Comparison of ENCODE assay signal across 18 cellular contexts in genomic region chr5:134000116-134000515, GRCh38. TPM values are rescaled to one million over a fixed set of nuclear protein-coding genes. Genes with fewer than 3 reads are reported as not detected.
A peak's percentile ranks its signal among the peaks of the same experiment; 100 is the strongest.
DNase-seq lines count a peak whose midpoint lies in the region; ATAC-seq, FAIRE-seq and TF ChIP-seq lines count a peak whose summit lies in the region.
"Had no signal": no experiment of that assay in that cellular context is flagged by ENCODE, and none has a peak within 500 bp of the region (broad histone marks: within the 10 kb centered on the region; RNA-seq: fewer than 3 reads in every experiment).

No MANE protein-coding gene starts in this region.

- H2BK120ac ChIP-seq in H1 (replicated peaks; ENCODE audit: low read depth, low read length): no peak overlapping the region

- H3K4me3 ChIP-seq in OCI-LY1 (ENCODE audit: low read depth, low read length, poor library complexity, severe bottlenecking) (no peak overlapping the region), H1 (ENCODE audit: extremely low read depth in 1 of 4, insufficient read depth in 2 of 4, low read depth in 3 of 4, low read length in 4 of 4) (no peak overlapping the region), lower leg skin (ENCODE audit: low read depth, poor library complexity, severe bottlenecking) (no peak overlapping the region)
- H3K4me3 ChIP-seq: skin epidermis, suprapubic skin had no signal

- no peak overlapping the region for H3K18ac ChIP-seq in H1 (ENCODE audit: extremely low read depth, low read length)

- H3K4me3 Mint-ChIP-seq in activated T-cell treated with anti-CD3 and anti-CD28 coated beads, Interleukin-2, amount 50 U/mL, for 24 hours: no peak overlapping the region

- no peak overlapping the region for H3K23ac ChIP-seq in H1 (ENCODE audit: insufficient read length)

- no peaks in the 10 kb centered on the region for H3K27me3 Mint-ChIP-seq in activated T-cell treated with anti-CD3 and anti-CD28 coated beads, Interleukin-2, amount 50 U/mL, for 24 hours

- H3K36me3 ChIP-seq in OCI-LY1 (ENCODE audit: insufficient read depth, low read length) (peaks cover 29% of the 10 kb centered on the region), H1 (ENCODE audit: control insufficient read depth in 2 of 4, insufficient read depth in 4 of 4, low read length in 3 of 4) (no peaks in the 10 kb centered on the region; a peak in 1 of 8 replicates)

- H3F3A ChIP-seq in OCI-LY1 (ENCODE audit: insufficient read depth, low read length): no peaks in the 10 kb centered on the region

- H3K9me3 ChIP-seq in OCI-LY1 (ENCODE audit: low read length) (no peaks in the 10 kb centered on the region), H1 (ENCODE audit: insufficient read depth in 2 of 2, low read depth in 1 of 2, low read length in 1 of 2) (no peaks in the 10 kb centered on the region)
- H3K9me3 ChIP-seq: suprapubic skin had no signal

- H3K4me1 Mint-ChIP-seq in activated T-cell treated with anti-CD3 and anti-CD28 coated beads, Interleukin-2, amount 50 U/mL, for 24 hours (ENCODE audit: low read depth): peaks cover 70% of the 10 kb centered on the region

- H3K79me1 ChIP-seq in H1 (ENCODE audit: low read depth, low read length): peaks cover 19% of the 10 kb centered on the region

- H2BK20ac ChIP-seq in H1 (ENCODE audit: low read length): no peak overlapping the region

- no peak overlapping the region for H3K4ac ChIP-seq in H1 (replicated peaks; ENCODE audit: insufficient read length, low read depth, low read length)

- intact Hi-C loops in posterior vena cava (cut with DNase I): no loop called here
- intact Hi-C loops in lower leg skin (cut with DNase I; ENCODE audit: low total_unique reads): no loop called here

- H3K4me1 ChIP-seq in OCI-LY1 (ENCODE audit: insufficient read depth, low read length, severe bottlenecking): peaks cover 68% of the 10 kb centered on the region
- H3K4me1 ChIP-seq in H1 (replicated peaks in 1 of 4; ENCODE audit: control insufficient read depth in 3 of 4, insufficient read depth in 4 of 4, low read length in 3 of 4): peaks cover 7 to 28% (median 19%) of the 10 kb centered on the region in 4 experiments

- H3K4me2 ChIP-seq in OCI-LY1 (ENCODE audit: low read length): 0 out of 2 replicates have a peak overlapping the region, but pooled peaks have one; percentile 1
- no peak overlapping the region for H3K4me2 ChIP-seq in H1 (ENCODE audit: insufficient read depth in 1 of 2, low read depth in 2 of 2, low read length in 2 of 2)

- POLR2A ChIA-PET in H1 (lab: Charles Lee; ENCODE audit: partially characterized antibody): interaction anchor here (0.9 kb wide), 1 partner anchor 8 kb away, joined by 3 read pairs; no protein-coding TSS in a partner anchor

- H3K9ac ChIP-seq in OCI-LY1 (ENCODE audit: low read length) (no peak overlapping the region), H1 (replicated peaks in 1 of 4; ENCODE audit: extremely low read depth in 1 of 4, low read depth in 3 of 4, low read length in 3 of 4) (no peak overlapping the region)

- no peak overlapping the region for H3K56ac ChIP-seq in H1 (replicated peaks; ENCODE audit: insufficient read length, low read depth, low read length)

- peak overlapping the region; percentile 14 for H3K27ac Mint-ChIP-seq in activated T-cell treated with anti-CD3 and anti-CD28 coated beads, Interleukin-2, amount 50 U/mL, for 24 hours

- TF ChIP-seq POLR2A in H1 (IDR thresholded peaks at IDR 0.05; ENCODE audit: control extremely low read depth in 1 of 2, low read depth in 2 of 2, low read length in 2 of 2) (no peak; a peak in 1 of 3 replicates), lower leg skin (IDR thresholded peaks at IDR 0.05) (no peak)

- no peak for ATAC-seq in GM21390 (IDR thresholded peaks at IDR 0.05; ENCODE audit: unreplicated experiment)

- no peak for DNase-seq in activated T-cell treated with anti-CD3 and anti-CD28 coated beads, Interleukin-2, amount 50 U/mL, for 24 hours
- DNase-seq in activated T-cell treated with anti-CD3 and anti-CD28 coated beads, Interleukin-2, amount 50 U/mL, for 1 hour: no peak
- no peak for DNase-seq in H1 (ENCODE audit: low read depth in 1 of 2, low spot score in 2 of 2)
- peak; percentile 65 for DNase-seq in posterior vena cava (ENCODE audit: low spot score)
- no peak for DNase-seq in lower leg skin (ENCODE audit: low spot score in 2 of 2)
- no peak for DNase-seq in NCI-H82 treated with DMSO at 0.1 percent for 48 hours (lab: John Stamatoyannopoulos, UW; ENCODE audit: unreplicated experiment)
- DNase-seq: activated CD4-positive, alpha-beta T cell treated with anti-CD3 and anti-CD28 coated beads for 48 hours; activated effector memory CD4-positive, alpha-beta T cell treated with Interleukin-2 at 50 U/mL for 16 hours; NCI-H2081; NCI-H69; T-helper 2 cell had no signal

- H4K20me1 ChIP-seq in OCI-LY1 (ENCODE audit: insufficient read depth, low read length) (no peaks in the 10 kb centered on the region), H1 (replicated peaks in 1 of 2; ENCODE audit: control insufficient read depth in 1 of 2, insufficient read depth in 2 of 2, low read length in 2 of 2) (peaks cover 45 to 54% of the 10 kb centered on the region in 2 experiments)

- H4K8ac ChIP-seq in H1 (ENCODE audit: extremely low read depth, insufficient read depth, low read length): peak overlapping the region; percentile 45; the same call in 1 of the 2 replicates

- H4K91ac ChIP-seq in H1 (replicated peaks; ENCODE audit: insufficient read length, low read length): no peak overlapping the region

- H3K14ac ChIP-seq in H1 (ENCODE audit: insufficient read length): no peak overlapping the region

- H4K5ac ChIP-seq in H1 (ENCODE audit: insufficient read length, low read depth, low read length): no peak overlapping the region

- no peaks in the 10 kb centered on the region for H3K27me3 ChIP-seq in OCI-LY1 (ENCODE audit: insufficient read depth, low read length)
- H3K27me3 ChIP-seq in H1 (replicated peaks in 1 of 4; ENCODE audit: control insufficient read depth in 3 of 4, extremely low read depth in 1 of 4, insufficient read depth in 3 of 4, low read length in 3 of 4): no peaks in the 10 kb centered on the region
- H3K27me3 ChIP-seq: suprapubic skin had no signal

- peaks cover 7% of the 10 kb centered on the region for H3K23me2 ChIP-seq in H1 (ENCODE audit: low read depth, low read length)

- CTCF ChIA-PET in H1 (lab: Charles Lee; ENCODE audit: partially characterized antibody): interaction anchor here (0.8 to 9.3 kb wide), 7 partner anchors 9 to 146 kb away, joined by 3 to 160 read pairs (median 5); no protein-coding TSS in a partner anchor

- H2BK15ac ChIP-seq in H1 (ENCODE audit: low read length): no peak overlapping the region

- no peak overlapping the region for H2AFZ ChIP-seq in OCI-LY1 (ENCODE audit: low read length)
- H2AFZ ChIP-seq in H1 (ENCODE audit: low read length): no peak overlapping the region

- H3K79me2 ChIP-seq in OCI-LY1 (ENCODE audit: insufficient read depth, low read length) (peaks cover 69% of the 10 kb centered on the region), H1 (ENCODE audit: control insufficient read depth in 1 of 2, insufficient read depth in 2 of 2, low read length in 2 of 2) (peaks cover 64 to 91% of the 10 kb centered on the region in 2 experiments)

- H3K36me3 Mint-ChIP-seq in activated T-cell treated with anti-CD3 and anti-CD28 coated beads, Interleukin-2, amount 50 U/mL, for 24 hours (ENCODE audit: low read depth): peaks cover 67% of the 10 kb centered on the region

- TF ChIP-seq CTCF in OCI-LY1 (IDR thresholded peaks at IDR 0.05; ENCODE audit: low read length) (no peak), H1 (IDR thresholded peaks at IDR 0.05; ENCODE audit: control extremely low read depth in 1 of 3, insufficient read depth in 1 of 3, low read depth in 1 of 3, low read length in 3 of 3) (no peak), lower leg skin (IDR thresholded peaks at IDR 0.05) (no peak)

- no peak overlapping the region for H2AK5ac ChIP-seq in H1 (ENCODE audit: low read depth, low read length)

- no peak overlapping the region for H2BK12ac ChIP-seq in H1 (ENCODE audit: low read depth, low read length)

- no peak for FAIRE-seq in H1 (lab: Jason Lieb, UNC)
- FAIRE-seq: A204.1, endometrium, islet of Langerhans had no signal

- no peak for TF ChIP-seq EP300 in H1 (IDR thresholded peaks at IDR 0.05; ENCODE audit: borderline replicate concordance in 1 of 2, low read depth in 2 of 2, low read length in 2 of 2)

- no peak for TF ChIP-seq RAD21 in H1 (IDR thresholded peaks at IDR 0.05 in 1 of 2, conservative IDR thresholded peaks at IDR 0.05 in 1 of 2; ENCODE audit: low read depth in 2 of 2, low read length in 2 of 2)

- no peak overlapping the region for H2BK5ac ChIP-seq in H1 (ENCODE audit: low read depth, low read length)

- 91% methylated on average over 3 of the region's 3 CpGs; no CpG with 5 or more reads in 1 of the 2 experiments for whole genome bisulfite sequencing in H1 (ENCODE audit: extremely low coverage in 1 of 2, insufficient coverage in 1 of 2, insufficient read length in 1 of 2, insufficient replicate concordance in 2 of 2, low coverage in 1 of 2, low lambda C conversion rate in 2 of 2, missing lambda C conversion rate in 1 of 2), 2 experiments
- WGBS in lower leg skin, 2 donors: 85 to 88% methylated on average over 2 to 3 of the region's 3 CpGs

- no peaks in the 10 kb centered on the region for H3K9me2 ChIP-seq in OCI-LY1 (ENCODE audit: low read depth, low read length)

- no peak overlapping the region for H3K27ac ChIP-seq in OCI-LY1 (ENCODE audit: low read depth, low read length, poor library complexity, severe bottlenecking)
- no peak overlapping the region for H3K27ac ChIP-seq in H1 (ENCODE audit: low read depth, low read length)
- H3K27ac ChIP-seq: suprapubic skin had no signal

- H3K9me3 Mint-ChIP-seq in activated T-cell treated with anti-CD3 and anti-CD28 coated beads, Interleukin-2, amount 50 U/mL, for 24 hours: no peaks in the 10 kb centered on the region

RNA-seq across cellular contexts. Expression of gene VDAC1, which starts 4.7 kb away (rescaled TPM):
- total RNA-seq in H1 (2021; fragmentation: NEBNext Ultra II Directional; extraction: Animal tissue kit (Norgen Biotek cat#: 25700)): 285 and 301 TPM in 2 replicates
- polyA plus RNA-seq in H1 (2011; rRNA removed): 94.7 and 111 TPM in 2 replicates
- polyA plus RNA-seq in H1 (2011; cell fraction: cytosol; rRNA removed): 124 TPM
- polyA plus RNA-seq in H1 (2011; cell fraction: nucleus; rRNA removed): 71.2 TPM
- polyA plus RNA-seq in H1 (2012, experiment 1 of 2): 255 to 279 TPM (median 268 TPM) in 4 replicates
- polyA plus RNA-seq in H1 (2012, experiment 2 of 2): 112 TPM
- polyA plus RNA-seq in H1 (2013, experiment 1 of 2): 187 TPM
- 189 TPM for polyA plus RNA-seq in H1 (2013, experiment 2 of 2)
- polyA minus RNA-seq in H1 (2011; rRNA and poly(A)+ RNA removed): 121 and 151 TPM in 2 replicates
- 89.8 TPM for polyA minus RNA-seq in H1 (2011; cell fraction: cytosol; rRNA and poly(A)+ RNA removed)
- 65.0 TPM for polyA minus RNA-seq in H1 (2011; cell fraction: nucleus; rRNA and poly(A)+ RNA removed)
- total RNA-seq in posterior vena cava: 100 to 1,000 TPM; 104 to 105 TPM
- total RNA-seq in lower leg skin: 100 to 1,000 TPM; 113 to 159 (median 145) TPM

RNA-seq across cellular contexts. Expression of gene C5orf15, which starts 31.7 kb away (rescaled TPM):
- 31.7 and 33.3 TPM in 2 replicates for total RNA-seq in H1 (2021; fragmentation: NEBNext Ultra II Directional; extraction: Animal tissue kit (Norgen Biotek cat#: 25700))
- polyA plus RNA-seq in H1 (2011; rRNA removed): 39.3 and 51.4 TPM in 2 replicates
- polyA plus RNA-seq in H1 (2011; cell fraction: cytosol; rRNA removed): 51.0 TPM
- 17.7 TPM for polyA plus RNA-seq in H1 (2011; cell fraction: nucleus; rRNA removed)
- 24.6 to 43.6 TPM (median 31.4 TPM) in 4 replicates for polyA plus RNA-seq in H1 (2012, experiment 1 of 2)
- 16.9 TPM for polyA plus RNA-seq in H1 (2012, experiment 2 of 2)
- polyA plus RNA-seq in H1 (2013, experiment 1 of 2): 66.1 TPM
- polyA plus RNA-seq in H1 (2013, experiment 2 of 2): 78.3 TPM
- 31.1 and 42.4 TPM in 2 replicates for polyA minus RNA-seq in H1 (2011; rRNA and poly(A)+ RNA removed)
- 32.4 TPM for polyA minus RNA-seq in H1 (2011; cell fraction: cytosol; rRNA and poly(A)+ RNA removed)
- 12.6 TPM for polyA minus RNA-seq in H1 (2011; cell fraction: nucleus; rRNA and poly(A)+ RNA removed)
- total RNA-seq in posterior vena cava (10 to 100 TPM; 24.0 to 29.2 TPM), lower leg skin (10 to 100 TPM; 26.0 to 64.8 (median 35.4) TPM)
